ENCODE assay signal across 22 cellular contexts in the genomic region with DNA sequence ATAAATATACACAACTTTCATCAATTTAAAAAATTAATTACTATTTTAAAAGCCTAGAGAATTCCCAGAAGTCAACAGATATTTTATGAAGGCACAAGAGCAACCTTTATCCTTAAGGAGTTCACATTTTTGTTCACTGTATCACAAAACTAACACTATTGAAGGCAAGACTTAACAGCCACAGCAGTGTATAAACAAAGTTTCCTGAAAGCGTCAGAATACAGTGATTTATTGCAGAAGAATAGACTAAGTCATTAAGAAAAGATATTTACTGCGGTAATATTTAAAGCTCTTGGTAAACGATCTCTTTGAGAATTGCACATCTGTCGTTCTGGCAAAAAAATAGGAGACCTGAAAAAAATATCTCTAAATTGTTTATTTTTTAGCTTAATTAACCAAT.
DNase-seq lines count a peak whose midpoint lies in the region; ATAC-seq and TF ChIP-seq lines count a peak whose summit lies in the region.
"Had no signal": no experiment of that assay in that cellular context is flagged by ENCODE, and none has a peak within 500 bp of the region (broad histone marks: within the 10 kb centered on the region; RNA-seq: fewer than 3 reads in every experiment).

No MANE protein-coding gene starts in this region.

- H3K9ac ChIP-seq in PC-3 (ENCODE audit: low read length) (no peak overlapping the region), fibroblast of lung (ENCODE audit: insufficient read depth, low read length) (no peak overlapping the region)
- H3K9ac ChIP-seq: BLaER1 had no signal

- H3K27ac ChIP-seq in PC-3 (ENCODE audit: low read length) (no peak overlapping the region), fibroblast of lung (ENCODE audit: insufficient read depth, low read length) (no peak overlapping the region)
- H3K27ac ChIP-seq: BLaER1 had no signal

- H3K36me3 ChIP-seq in PC-3 (ENCODE audit: low read depth, low read length) (no peaks in the 10 kb centered on the region), fibroblast of lung (ENCODE audit: control insufficient read depth, insufficient read depth, low read length) (no peaks in the 10 kb centered on the region)
- H3K36me3 ChIP-seq: BLaER1 had no signal

- intact Hi-C loops in PC-3 (cut with micrococcal nuclease), result loop anchor here (10.0 kb wide), 1 partner anchor 182 kb away; no protein-coding TSS in a partner anchor

- DNase-seq in EL, result peak; percentile 6
- peak; percentile 12 for DNase-seq in PC-3
- peak; percentile 23 to 84 for DNase-seq in fibroblast of lung (ENCODE audit: low read depth in 2 of 2)
- DNase-seq in renal cortical epithelial cell (ENCODE audit: low read depth), result peak; percentile 33
- DNase-seq in NCI-H345 (lab: John Stamatoyannopoulos, UW), result no peak
- DNase-seq: CD4-positive, alpha-beta T cell; COR-L47; DMS79 treated with DMSO at 0.1 percent for 48 hours; NCI-H1092 treated with DMSO at 0.1 percent for 48 hours; NCI-H1436 treated with DMSO at 0.1 percent for 48 hours; NCI-H1930; NCI-H2227 treated with DMSO at 0.1 percent for 48 hours; NCI-H524; NCI-H774; NK-92 treated with Interleukin-12 subunit alpha and Interleukin-12 subunit beta, amount 100 ng/mL, for 24 hours had no signal

- CTCF ChIA-PET in PC-3 (lab: Charles Lee), result no interaction called here

- H3K27me3 ChIP-seq in PC-3 (ENCODE audit: low read length) (no peaks in the 10 kb centered on the region), fibroblast of lung (ENCODE audit: control insufficient read depth, insufficient read depth, low read length) (no peaks in the 10 kb centered on the region)
- H3K27me3 ChIP-seq: BLaER1 had no signal

- no peaks in the 10 kb centered on the region for H3F3A ChIP-seq in PC-3 (ENCODE audit: low read length, unreplicated experiment)

- peaks cover 10% of the 10 kb centered on the region; the same call in 1 of the 2 replicates for H3K4me1 ChIP-seq in PC-3 (ENCODE audit: insufficient read depth, low read length)
- H3K4me1 ChIP-seq in fibroblast of lung (ENCODE audit: control insufficient read depth, extremely low read depth, insufficient read depth, low read length), result no peaks in the 10 kb centered on the region
- H3K4me1 ChIP-seq: BLaER1 had no signal

- H3K4me2 ChIP-seq in PC-3 (ENCODE audit: low read length) (0 out of 2 replicates have a peak overlapping the region, but pooled peaks have one; percentile 0), fibroblast of lung (ENCODE audit: extremely low read depth, insufficient read depth, low read length) (no peak overlapping the region)
- H3K4me2 ChIP-seq: BLaER1 had no signal

- H3K79me2 ChIP-seq in PC-3 (ENCODE audit: low read length) (no peaks in the 10 kb centered on the region), fibroblast of lung (ENCODE audit: control insufficient read depth, insufficient read depth, low read length) (no peaks in the 10 kb centered on the region)

- H3K9me3 ChIP-seq in PC-3 (ENCODE audit: low read length) (no peaks in the 10 kb centered on the region), fibroblast of lung (ENCODE audit: control insufficient read depth, insufficient read depth, low read depth, low read length) (no peaks in the 10 kb centered on the region)
- H3K9me3 ChIP-seq: BLaER1 had no signal

- H3K4me3 ChIP-seq in PC-3 (ENCODE audit: low read length) (no peak overlapping the region), fibroblast of lung (replicated peaks in 1 of 4; ENCODE audit: control extremely low read depth in 1 of 4, insufficient read depth in 1 of 4, low read depth in 3 of 4, low read length in 4 of 4) (no peak overlapping the region)
- H3K4me3 ChIP-seq: BLaER1, K562 had no signal

- H4K20me1 ChIP-seq in PC-3 (ENCODE audit: low read length) (no peaks in the 10 kb centered on the region), fibroblast of lung (ENCODE audit: control insufficient read depth, extremely low read depth, insufficient read depth, low read length) (no peaks in the 10 kb centered on the region)
- H4K20me1 ChIP-seq: BLaER1 had no signal

- peak; percentile 48; the same call in 1 of the 2 replicates for ATAC-seq in PC-3
- no peak for ATAC-seq in GM18858 (IDR thresholded peaks at IDR 0.05; ENCODE audit: unreplicated experiment)
- no peak for ATAC-seq in HG03439 (IDR thresholded peaks at IDR 0.05; ENCODE audit: unreplicated experiment)
- ATAC-seq in HG03159 (IDR thresholded peaks at IDR 0.05; ENCODE audit: unreplicated experiment), result no peak
- ATAC-seq: HepG2, K562, Right ventricle myocardium inferior had no signal

- no peak for TF ChIP-seq CTCF in PC-3 (conservative IDR thresholded peaks at IDR 0.05; ENCODE audit: low read depth, low read length)
- no peak for TF ChIP-seq CTCF in fibroblast of lung (conservative IDR thresholded peaks at IDR 0.05 in 1 of 2, IDR thresholded peaks at IDR 0.05 in 1 of 2; ENCODE audit: low read depth in 1 of 2, low read length in 2 of 2)

- H3K9me2 ChIP-seq in PC-3 (replicated peaks; ENCODE audit: low read length), result no peaks in the 10 kb centered on the region

- no peak overlapping the region for H2AFZ ChIP-seq in PC-3 (ENCODE audit: low read length)
- no peak overlapping the region for H2AFZ ChIP-seq in fibroblast of lung (ENCODE audit: low read length)

- BruUV-seq in PC-3 (replicated peaks; lab: Mats Ljungman, UMichigan), result no TSS peak

- POLR2A ChIA-PET in PC-3 (lab: Charles Lee; ENCODE audit: unreplicated experiment), result no interaction called here
